ENCODE assay signal across 19 cellular contexts in the genomic region with DNA sequence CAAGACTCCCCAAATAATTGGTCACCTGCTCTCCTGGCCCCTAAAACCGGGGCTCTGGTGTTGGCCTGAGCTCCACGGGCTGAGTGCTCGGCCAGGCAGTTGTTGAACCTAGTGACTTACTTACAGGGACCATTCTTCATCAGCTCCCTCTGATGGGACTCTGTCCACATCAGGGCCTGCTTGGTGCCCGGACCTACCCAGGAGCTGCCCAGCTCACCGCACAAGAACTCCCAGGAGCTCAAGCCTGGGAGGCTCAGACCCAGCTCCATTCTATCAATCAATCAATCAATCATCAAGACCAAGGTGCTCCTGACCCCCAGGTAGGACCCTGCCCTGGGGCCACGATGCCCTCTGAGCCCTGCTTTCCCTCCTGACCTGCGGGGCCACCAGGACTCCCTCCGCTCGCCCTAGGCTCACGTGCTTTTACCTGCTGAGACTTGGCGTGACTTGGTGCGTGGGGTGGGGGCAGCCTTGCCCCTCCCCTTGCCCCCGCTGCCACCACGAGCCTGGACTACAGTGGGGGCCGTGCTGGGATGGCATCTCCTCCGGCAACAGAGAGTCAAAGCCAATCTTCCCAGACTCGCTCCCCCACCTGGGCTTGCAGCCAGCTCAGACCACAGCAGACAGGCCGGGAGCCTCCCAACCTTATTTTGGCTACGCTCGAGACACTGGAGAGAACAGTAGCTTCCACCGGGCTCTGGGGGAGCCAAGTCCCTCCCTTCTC. TPM values are rescaled to one million over a fixed set of nuclear protein-coding genes. Genes with fewer than 3 reads are reported as not detected.
A peak's percentile ranks its signal among the peaks of the same experiment; 100 is the strongest.
DNase-seq lines count a peak whose midpoint lies in the region; ATAC-seq, FAIRE-seq and TF ChIP-seq lines count a peak whose summit lies in the region.
"Had no signal": no experiment of that assay in that cellular context is flagged by ENCODE, and none has a peak within 500 bp of the region (broad histone marks: within the 10 kb centered on the region; RNA-seq: fewer than 3 reads in every experiment).

No MANE protein-coding gene starts in this region.

- no peak overlapping the region for H3K4me2 ChIP-seq in A549

- no peaks in the 10 kb centered on the region for H3K4me1 Mint-ChIP-seq in Calu3 (ENCODE audit: low read depth, unreplicated experiment)
- H3K4me1 Mint-ChIP-seq: naive B cell had no signal

- no peak overlapping the region for H3K27ac Mint-ChIP-seq in Calu3 (ENCODE audit: unreplicated experiment)
- H3K27ac Mint-ChIP-seq: activated T-cell treated with anti-CD3 and anti-CD28 coated beads, Interleukin-2, amount 50 U/mL, for 24 hours had no signal

- no TSS peak for BruUV-seq in Calu3 (replicated peaks; lab: Mats Ljungman, UMichigan)

- ATAC-seq in A549 = peak; percentile 11 to 25; a peak in 2 of 6 replicates
- ATAC-seq in GM21619 (IDR thresholded peaks at IDR 0.05; ENCODE audit: unreplicated experiment) = no peak
- ATAC-seq in GM19452 (IDR thresholded peaks at IDR 0.05; ENCODE audit: unreplicated experiment) = no peak

- TF ChIP-seq CTCF in A549 (IDR thresholded peaks at IDR 0.05) = no peak
- no peak for TF ChIP-seq CTCF in coronary artery (IDR thresholded peaks at IDR 0.05)
- TF ChIP-seq CTCF in Calu3 (IDR thresholded peaks at IDR 0.05; ENCODE audit: unreplicated experiment) = no peak

- H3K27ac ChIP-seq in A549 = no peak overlapping the region
- H3K27ac ChIP-seq in coronary artery = peak overlapping the region; percentile 42 to 58
- H3K27ac ChIP-seq: cardiac muscle cell, upper lobe of left lung had no signal

- CTCF ChIA-PET in A549 (lab: Yijun Ruan, JAX) = interaction anchor here (0.8 to 2.5 kb wide), 6 partner anchors 8 to 109 kb away, joined by 3 to 12 read pairs (median 5); no protein-coding TSS in a partner anchor
- CTCF ChIA-PET in Calu3 (lab: Charles Lee) = no interaction called here

- H3K27me3 Mint-ChIP-seq in Calu3 (ENCODE audit: unreplicated experiment) = no peaks in the 10 kb centered on the region
- H3K27me3 Mint-ChIP-seq: activated T-cell treated with anti-CD3 and anti-CD28 coated beads, Interleukin-2, amount 50 U/mL, for 24 hours; naive B cell had no signal

- H3K4me1 ChIP-seq in A549 = no peaks in the 10 kb centered on the region
- H3K4me1 ChIP-seq: upper lobe of left lung had no signal

- no peak for TF ChIP-seq RAD21 in A549 (conservative IDR thresholded peaks at IDR 0.05 in 1 of 2, IDR thresholded peaks at IDR 0.05 in 1 of 2)

- H3K4me3 ChIP-seq in A549 = no peak overlapping the region
- no peak overlapping the region for H3K4me3 ChIP-seq in coronary artery
- H3K4me3 ChIP-seq: cardiac muscle cell, skin epidermis, upper lobe of left lung had no signal

- TF ChIP-seq POLR2A in A549 (IDR thresholded peaks at IDR 0.05; ENCODE audit: low read length) = no peak

- no peak overlapping the region for H3K4me3 Mint-ChIP-seq in Calu3 (ENCODE audit: low read depth, unreplicated experiment)
- H3K4me3 Mint-ChIP-seq: activated T-cell treated with anti-CD3 and anti-CD28 coated beads, Interleukin-2, amount 50 U/mL, for 24 hours; naive B cell had no signal

- DNase-seq in A549 (ENCODE audit: low read depth in 1 of 2, low spot score in 1 of 2) (no peak), LHCN-M2 (ENCODE audit: low read depth) (peak; percentile 35), coronary artery (ENCODE audit: low spot score) (no peak), myocyte (ENCODE audit: low read depth) (peak; percentile 86), Calu3 (no peak)
- no peak for DNase-seq in activated CD4-positive, alpha-beta T cell treated with anti-CD3 and anti-CD28 coated beads, Interleukin-2, amount 50 U/mL, for 4 hours
- DNase-seq: activated CD4-positive, alpha-beta T cell treated with anti-CD3 and anti-CD28 coated beads for 1 hour; activated T-cell treated with anti-CD3 and anti-CD28 coated beads, Interleukin-2, amount 50 U/mL, for 24 hours; DND-41; erythroblast; naive B cell; NCI-H2029; NCI-H774; T-helper 1 cell had no signal

- no peaks in the 10 kb centered on the region for H3K9me3 ChIP-seq in A549
- H3K9me3 ChIP-seq: upper lobe of left lung had no signal

- POLR2A ChIA-PET in A549 (lab: Yijun Ruan, JAX) = no interaction called here

- 77% methylated on average over 13 of the region's 21 CpGs for WGBS in A549 (ENCODE audit: missing lambda C conversion rate)

- peaks cover 3% of the 10 kb centered on the region for H3K9me3 Mint-ChIP-seq in Calu3 (ENCODE audit: low read depth, unreplicated experiment)
- H3K9me3 Mint-ChIP-seq: activated T-cell treated with anti-CD3 and anti-CD28 coated beads, Interleukin-2, amount 50 U/mL, for 24 hours; naive B cell had no signal

- peaks cover 17% of the 10 kb centered on the region for H3K36me3 Mint-ChIP-seq in Calu3 (ENCODE audit: insufficient read depth, unreplicated experiment)

- FAIRE-seq in A549 (lab: Jason Lieb, UNC) = no peak

- no peak for TF ChIP-seq EP300 in A549 (IDR thresholded peaks at IDR 0.05)

- intact Hi-C loops in Calu3 (cut with micrococcal nuclease; ENCODE audit: unreplicated experiment) = no loop called here

TF ChIP-seq in A549, 52 proteins besides CTCF, POLR2A, EP300 and RAD21:
- TF ChIP-seq JUN (IDR thresholded peaks at IDR 0.05) (0 out of 5 replicates have a peak, but pooled peaks of 1 of the 2 experiments have one; percentile 18), RARB (CRISPR knock-in tag; IDR thresholded peaks at IDR 0.05) (no peak)

RNA-seq across cellular contexts. Expression of gene IL34, which starts 15.7 kb away (rescaled TPM):
- polyA plus RNA-seq in A549 (2011; rRNA removed) (0.12 and 0.25 TPM in 2 replicates), A549 (2017; fragmentation: RNase III; extraction: RNeasy Plus Mini Kit Qiagen cat#74134 plus additional on column Dnase treatment) (0.29 to 0.89 TPM (median 0.40 TPM) in 3 replicates)
- 0.73 and 1.2 TPM in 2 replicates for polyA plus RNA-seq in A549 (2012; cell fraction: cytosol; rRNA removed)
- polyA plus RNA-seq in A549 (2012; cell fraction: nucleus; rRNA removed) = 0.94 and 1.5 TPM in 2 replicates
- 0.41 TPM in 1 of 2 replicates, not detected in the other for polyA minus RNA-seq in A549 (2011; rRNA and poly(A)+ RNA removed)
- total RNA-seq in LHCN-M2 (2014; rRNA removed) (0.13 and 4.1 TPM in 2 replicates), myocyte (20.0 and 67.8 TPM in 2 replicates), Calu3 (2022) (0.35 and 0.39 TPM in 2 replicates)
- polyA plus RNA-seq in LHCN-M2 (2012) = 2.0 TPM
- 25.0 TPM for polyA plus RNA-seq in myocyte (2012)
- total RNA-seq: cardiac muscle cell had no signal
- polyA plus RNA-seq: cardiac muscle cell had no signal

RNA-seq across cellular contexts. Expression of gene MTSS2, which starts 23.8 kb away (rescaled TPM):
- polyA plus RNA-seq in A549 (2011; rRNA removed) = 10.8 and 13.1 TPM in 2 replicates
- polyA plus RNA-seq in A549 (2012; cell fraction: cytosol; rRNA removed) = 52.8 and 65.7 TPM in 2 replicates
- polyA plus RNA-seq in A549 (2012; cell fraction: nucleus; rRNA removed) = 97.7 and 160 TPM in 2 replicates
- 27.1 to 37.4 TPM (median 33.5 TPM) in 3 replicates for polyA plus RNA-seq in A549 (2017; fragmentation: RNase III; extraction: RNeasy Plus Mini Kit Qiagen cat#74134 plus additional on column Dnase treatment)
- polyA minus RNA-seq in A549 (2011; rRNA and poly(A)+ RNA removed) = 11.4 and 19.0 TPM in 2 replicates
- total RNA-seq in LHCN-M2 (2014; rRNA removed) = 84.4 and 129 TPM in 2 replicates
- polyA plus RNA-seq in LHCN-M2 (2012) = 254 TPM
- 170 and 234 TPM in 2 replicates for total RNA-seq in myocyte
- 626 TPM for polyA plus RNA-seq in myocyte (2012)
- total RNA-seq in Calu3 (2022) = 27.1 and 28.3 TPM in 2 replicates

Comparison
In these comparisons a context has a peak if more than half of its experiments do, and no peak if none do; other contexts are left out.
1. ATAC-seq: peak in A549 (2 of 2); none in GM21619 (single experiment) and GM19452 (single experiment).
2. DNase-seq: peak in LHCN-M2 (single experiment) and myocyte (single experiment); none in A549 (0 of 2), coronary artery (single experiment), activated CD4-positive, alpha-beta T cell treated with anti-CD3 and anti-CD28 coated beads, Interleukin-2, amount 50 U/mL, for 4 hours (0 of 2) and Calu3 (single experiment).
3. H3K27ac ChIP-seq: peak in coronary artery (2 of 2); none in A549 (0 of 2).